ENCODE assay signal across 8 cellular contexts in genomic region chr1:47069076-47069475, GRCh38. TPM values are rescaled to one million over a fixed set of nuclear protein-coding genes. Genes with fewer than 3 reads are reported as not detected.
"Had no signal": no experiment of that assay in that cellular context is flagged by ENCODE, and none has a peak within 500 bp of the region (broad histone marks: within the 10 kb centered on the region; RNA-seq: fewer than 3 reads in every experiment).

No MANE protein-coding gene starts in this region.

RNA-seq across cellular contexts. Expression of gene CYP4Z1, which starts 2.0 kb away (rescaled TPM):
- total RNA-seq: glomerular endothelial cell; mesothelial cell of epicardium; natural killer cell treated with Interleukin-12 subunit alpha and Interleukin-12 subunit beta and Interleukin-15 and Interleukin-18, amount 100 ng/mL, for 72 hours; neural crest cell; osteoblast; progenitor cell of endocrine pancreas; smooth muscle cell had no signal
- polyA plus RNA-seq: keratinocyte, smooth muscle cell had no signal

RNA-seq across cellular contexts. Expression of gene CYP4X1, which starts 45.6 kb away (rescaled TPM):
- total RNA-seq: natural killer cell treated with Interleukin-12 subunit alpha and Interleukin-12 subunit beta and Interleukin-15 and Interleukin-18, amount 100 ng/mL, for 72 hours; smooth muscle cell had no signal
- polyA plus RNA-seq: smooth muscle cell had no signal
